Comparison of ENCODE assay signal across 1 cellular context in the genomic region with DNA sequence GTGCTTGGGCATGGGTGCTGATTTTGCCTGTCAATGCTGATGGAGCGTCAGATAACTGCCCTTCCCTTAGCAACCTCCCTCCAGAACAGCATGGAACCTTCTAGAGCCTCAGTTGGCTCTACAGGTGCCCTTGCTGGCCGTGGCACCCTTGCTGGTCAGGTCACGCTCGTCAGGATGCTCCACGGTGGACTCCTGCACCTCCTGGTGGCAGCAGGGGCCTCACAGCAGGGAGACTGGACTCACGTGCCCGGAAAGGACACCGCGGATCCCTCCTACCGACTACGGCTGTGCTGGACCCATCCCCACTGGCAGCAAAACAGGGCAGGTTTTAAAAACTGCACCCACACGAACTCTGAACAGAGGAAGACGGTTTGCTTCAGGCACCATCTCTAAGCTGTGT.
TF ChIP-seq lines count a peak whose summit lies in the region.

No MANE protein-coding gene starts in this region.

TF ChIP-seq in HepG2, 621 proteins besides CTCF, POLR2A, EP300 and RAD21 (continued from another document):
- TF ChIP-seq, protein P1, sequence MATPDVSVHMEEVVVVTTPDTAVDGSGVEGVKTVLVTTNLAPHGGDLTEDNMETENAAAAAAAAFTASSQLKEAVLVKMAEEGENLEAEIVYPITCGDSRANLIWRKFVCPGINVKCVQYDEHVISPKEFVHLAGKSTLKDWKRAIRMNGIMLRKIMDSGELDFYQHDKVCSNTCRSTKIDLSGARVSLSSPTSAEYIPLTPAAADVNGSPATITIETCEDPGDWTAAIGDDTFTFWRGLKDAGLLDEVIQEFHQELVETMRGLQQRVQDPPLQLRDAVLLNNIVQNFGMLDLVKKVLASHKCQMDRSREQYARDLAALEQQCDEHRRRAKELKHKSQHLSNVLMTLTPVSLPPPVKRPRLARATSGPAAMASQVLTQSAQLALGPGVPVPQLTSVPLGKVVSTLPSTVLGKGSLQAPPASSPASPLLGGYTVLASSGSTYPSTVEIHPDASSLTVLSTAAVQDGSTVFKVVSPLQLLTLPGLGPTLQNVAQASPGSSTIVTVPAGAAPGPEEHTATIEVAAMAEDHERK (CRISPR knock-in tag; IDR thresholded peaks at IDR 0.05; ENCODE audit: low read depth) = no peak
- TF ChIP-seq GABPB1 (CRISPR knock-in tag; IDR thresholded peaks at IDR 0.05) (peak; percentile 21; the same call in 1 of the 2 replicates), HNF4A (CRISPR knock-in tag; IDR thresholded peaks at IDR 0.05) (0 out of 2 replicates have a peak, but pooled peaks have one; percentile 6), ZBTB3 (CRISPR knock-in tag; IDR thresholded peaks at IDR 0.05; ENCODE audit: borderline replicate concordance, low read depth) (no peak), ZFP41 (CRISPR knock-in tag; IDR thresholded peaks at IDR 0.05; ENCODE audit: borderline replicate concordance) (no peak), SNRNP70 (IDR thresholded peaks at IDR 0.05; ENCODE audit: low read depth, low read length) (no peak), NAIF1 (CRISPR knock-in tag; IDR thresholded peaks at IDR 0.05; ENCODE audit: borderline replicate concordance) (no peak), KAT7 (CRISPR knock-in tag; IDR thresholded peaks at IDR 0.05; ENCODE audit: borderline replicate concordance) (no peak), ZNF331 (CRISPR knock-in tag; IDR thresholded peaks at IDR 0.05) (no peak), TRIM24 (CRISPR knock-in tag; IDR thresholded peaks at IDR 0.05) (no peak), ZNF768 (CRISPR knock-in tag; IDR thresholded peaks at IDR 0.05) (peak; percentile 82; the same call in 1 of the 2 replicates)
- TF ChIP-seq, protein P2, sequence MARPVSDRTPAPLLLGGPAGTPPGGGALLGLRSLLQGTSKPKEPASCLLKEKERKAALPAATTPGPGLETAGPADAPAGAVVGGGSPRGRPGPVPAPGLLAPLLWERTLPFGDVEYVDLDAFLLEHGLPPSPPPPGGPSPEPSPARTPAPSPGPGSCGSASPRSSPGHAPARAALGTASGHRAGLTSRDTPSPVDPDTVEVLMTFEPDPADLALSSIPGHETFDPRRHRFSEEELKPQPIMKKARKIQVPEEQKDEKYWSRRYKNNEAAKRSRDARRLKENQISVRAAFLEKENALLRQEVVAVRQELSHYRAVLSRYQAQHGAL (CRISPR knock-in tag; IDR thresholded peaks at IDR 0.05; ENCODE audit: not compliant biosample characterization) = no peak
- TF ChIP-seq, protein P3, sequence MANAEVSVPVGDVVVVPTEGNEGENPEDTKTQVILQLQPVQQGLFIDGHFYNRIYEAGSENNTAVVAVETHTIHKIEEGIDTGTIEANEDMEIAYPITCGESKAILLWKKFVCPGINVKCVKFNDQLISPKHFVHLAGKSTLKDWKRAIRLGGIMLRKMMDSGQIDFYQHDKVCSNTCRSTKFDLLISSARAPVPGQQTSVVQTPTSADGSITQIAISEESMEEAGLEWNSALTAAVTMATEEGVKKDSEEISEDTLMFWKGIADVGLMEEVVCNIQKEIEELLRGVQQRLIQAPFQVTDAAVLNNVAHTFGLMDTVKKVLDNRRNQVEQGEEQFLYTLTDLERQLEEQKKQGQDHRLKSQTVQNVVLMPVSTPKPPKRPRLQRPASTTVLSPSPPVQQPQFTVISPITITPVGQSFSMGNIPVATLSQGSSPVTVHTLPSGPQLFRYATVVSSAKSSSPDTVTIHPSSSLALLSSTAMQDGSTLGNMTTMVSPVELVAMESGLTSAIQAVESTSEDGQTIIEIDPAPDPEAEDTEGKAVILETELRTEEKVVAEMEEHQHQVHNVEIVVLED (CRISPR knock-in tag; IDR thresholded peaks at IDR 0.05; ENCODE audit: borderline replicate concordance) = no peak
- TF ChIP-seq, protein P4, sequence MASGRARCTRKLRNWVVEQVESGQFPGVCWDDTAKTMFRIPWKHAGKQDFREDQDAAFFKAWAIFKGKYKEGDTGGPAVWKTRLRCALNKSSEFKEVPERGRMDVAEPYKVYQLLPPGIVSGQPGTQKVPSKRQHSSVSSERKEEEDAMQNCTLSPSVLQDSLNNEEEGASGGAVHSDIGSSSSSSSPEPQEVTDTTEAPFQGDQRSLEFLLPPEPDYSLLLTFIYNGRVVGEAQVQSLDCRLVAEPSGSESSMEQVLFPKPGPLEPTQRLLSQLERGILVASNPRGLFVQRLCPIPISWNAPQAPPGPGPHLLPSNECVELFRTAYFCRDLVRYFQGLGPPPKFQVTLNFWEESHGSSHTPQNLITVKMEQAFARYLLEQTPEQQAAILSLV (CRISPR knock-in tag; IDR thresholded peaks at IDR 0.05; ENCODE audit: borderline replicate concordance) = no peak
- TF ChIP-seq, protein P5, sequence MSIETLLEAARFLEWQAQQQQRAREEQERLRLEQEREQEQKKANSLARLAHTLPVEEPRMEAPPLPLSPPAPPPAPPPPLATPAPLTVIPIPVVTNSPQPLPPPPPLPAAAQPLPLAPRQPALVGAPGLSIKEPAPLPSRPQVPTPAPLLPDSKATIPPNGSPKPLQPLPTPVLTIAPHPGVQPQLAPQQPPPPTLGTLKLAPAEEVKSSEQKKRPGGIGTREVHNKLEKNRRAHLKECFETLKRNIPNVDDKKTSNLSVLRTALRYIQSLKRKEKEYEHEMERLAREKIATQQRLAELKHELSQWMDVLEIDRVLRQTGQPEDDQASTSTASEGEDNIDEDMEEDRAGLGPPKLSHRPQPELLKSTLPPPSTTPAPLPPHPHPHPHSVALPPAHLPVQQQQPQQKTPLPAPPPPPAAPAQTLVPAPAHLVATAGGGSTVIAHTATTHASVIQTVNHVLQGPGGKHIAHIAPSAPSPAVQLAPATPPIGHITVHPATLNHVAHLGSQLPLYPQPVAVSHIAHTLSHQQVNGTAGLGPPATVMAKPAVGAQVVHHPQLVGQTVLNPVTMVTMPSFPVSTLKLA (IDR thresholded peaks at IDR 0.05) = no peak
- TF ChIP-seq, protein P6, sequence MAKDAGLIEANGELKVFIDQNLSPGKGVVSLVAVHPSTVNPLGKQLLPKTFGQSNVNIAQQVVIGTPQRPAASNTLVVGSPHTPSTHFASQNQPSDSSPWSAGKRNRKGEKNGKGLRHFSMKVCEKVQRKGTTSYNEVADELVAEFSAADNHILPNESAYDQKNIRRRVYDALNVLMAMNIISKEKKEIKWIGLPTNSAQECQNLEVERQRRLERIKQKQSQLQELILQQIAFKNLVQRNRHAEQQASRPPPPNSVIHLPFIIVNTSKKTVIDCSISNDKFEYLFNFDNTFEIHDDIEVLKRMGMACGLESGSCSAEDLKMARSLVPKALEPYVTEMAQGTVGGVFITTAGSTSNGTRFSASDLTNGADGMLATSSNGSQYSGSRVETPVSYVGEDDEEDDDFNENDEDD (CRISPR knock-in tag; IDR thresholded peaks at IDR 0.05; ENCODE audit: borderline replicate concordance) = no peak
